19 cellular contexts compared by ENCODE assay signal in genomic region chr10:37381271-37381670, GRCh38.
DNase-seq lines count a peak whose midpoint lies in the region; ATAC-seq and TF ChIP-seq lines count a peak whose summit lies in the region.
"Had no signal": no experiment of that assay in that cellular context is flagged by ENCODE, and none has a peak within 500 bp of the region (broad histone marks: within the 10 kb centered on the region; RNA-seq: fewer than 3 reads in every experiment).

No MANE protein-coding gene starts in this region.

- no peak for TF ChIP-seq POLR2A in right lobe of liver (IDR thresholded peaks at IDR 0.05)

- H3K27ac Mint-ChIP-seq in endothelial cell (ENCODE audit: unreplicated experiment) = no peak overlapping the region
- H3K27ac Mint-ChIP-seq: CD14-positive monocyte; CD4-positive, alpha-beta memory T cell; CD4-positive, CD25-positive, alpha-beta regulatory T cell; CD8-positive, alpha-beta memory T cell had no signal

- H3K36me3 Mint-ChIP-seq in endothelial cell (ENCODE audit: low read depth, unreplicated experiment) = peaks cover 13% of the 10 kb centered on the region
- H3K36me3 Mint-ChIP-seq: CD14-positive monocyte; CD4-positive, alpha-beta memory T cell; CD4-positive, CD25-positive, alpha-beta regulatory T cell; CD8-positive, alpha-beta memory T cell had no signal

- WGBS in right lobe of liver (ENCODE audit: insufficient coverage, low coverage, low lambda C conversion rate, missing lambda C conversion rate) = 41% methylated on average over 3 of the region's 3 CpGs

- H3K27ac ChIP-seq in RWPE2 (ENCODE audit: poor library complexity, severe bottlenecking) = peak overlapping the region; percentile 68
- peak overlapping the region; percentile 68 for H3K27ac ChIP-seq in epithelial cell of prostate
- no peak overlapping the region for H3K27ac ChIP-seq in right lobe of liver
- H3K27ac ChIP-seq: BLaER1 had no signal

- peak overlapping the region; percentile 34 for H3K4me3 Mint-ChIP-seq in endothelial cell (ENCODE audit: unreplicated experiment)
- H3K4me3 Mint-ChIP-seq: CD14-positive monocyte; CD4-positive, alpha-beta memory T cell; CD4-positive, CD25-positive, alpha-beta regulatory T cell; CD8-positive, alpha-beta memory T cell had no signal

- H3K27me3 Mint-ChIP-seq in endothelial cell (ENCODE audit: unreplicated experiment) = peaks cover 3% of the 10 kb centered on the region
- H3K27me3 Mint-ChIP-seq: CD4-positive, alpha-beta memory T cell; CD4-positive, CD25-positive, alpha-beta regulatory T cell; CD8-positive, alpha-beta memory T cell had no signal

- intact Hi-C loops in right lobe of liver (cut with DNase I) = no loop called here

- no peak for ATAC-seq in RWPE2 (ENCODE audit: low read depth)
- ATAC-seq in left lobe of liver = no peak
- no peak for ATAC-seq in right lobe of liver

- H3K4me1 ChIP-seq in RWPE2 (ENCODE audit: insufficient read depth, poor library complexity, severe bottlenecking) = peaks cover 12% of the 10 kb centered on the region
- H3K4me1 ChIP-seq in right lobe of liver = no peaks in the 10 kb centered on the region
- H3K4me1 ChIP-seq: BE2C had no signal

- no peak for DNase-seq in RWPE2 (ENCODE audit: low spot score)
- no peak for DNase-seq in endothelial cell (ENCODE audit: low spot score)
- DNase-seq in epithelial cell of prostate (ENCODE audit: low read depth, low spot score) = peak; percentile 50
- no peak for DNase-seq in left lobe of liver (ENCODE audit: low spot score)
- no peak for DNase-seq in hepatic stellate cell (ENCODE audit: low spot score)
- no peak for DNase-seq in right lobe of liver
- DNase-seq: 8988T; ACHN; BE2C; C1 segment of cervical spinal cord; CD4-positive, alpha-beta memory T cell; CD4-positive, CD25-positive, alpha-beta regulatory T cell; CD8-positive, alpha-beta memory T cell; COR-L47; DMS 273 treated with DMSO at 0.1 percent for 48 hours; DMS79 treated with DMSO at 0.1 percent for 48 hours; GF-D8 had no signal

- H3K9me3 ChIP-seq in RWPE2 (ENCODE audit: severe bottlenecking) (no peaks in the 10 kb centered on the region), right lobe of liver (no peaks in the 10 kb centered on the region)
- H3K9me3 ChIP-seq: BE2C, BLaER1 had no signal

- no peak overlapping the region for H3K4me3 ChIP-seq in RWPE2 (ENCODE audit: severe bottlenecking)
- no peak overlapping the region for H3K4me3 ChIP-seq in right lobe of liver
- H3K4me3 ChIP-seq: BLaER1 had no signal

- H3K27me3 ChIP-seq in RWPE2 (ENCODE audit: insufficient read depth, poor library complexity, severe bottlenecking) (no peaks in the 10 kb centered on the region), right lobe of liver (no peaks in the 10 kb centered on the region)
- H3K27me3 ChIP-seq: BE2C, BLaER1 had no signal

- TF ChIP-seq CTCF in RWPE2 (IDR thresholded peaks at IDR 0.05; ENCODE audit: poor library complexity, severe bottlenecking) = no peak
- TF ChIP-seq CTCF in endothelial cell (IDR thresholded peaks at IDR 0.05; ENCODE audit: unreplicated experiment) = no peak
- no peak for TF ChIP-seq CTCF in right lobe of liver (IDR thresholded peaks at IDR 0.05)

- H3K4me1 Mint-ChIP-seq in endothelial cell (ENCODE audit: unreplicated experiment) = no peaks in the 10 kb centered on the region
- H3K4me1 Mint-ChIP-seq: CD14-positive monocyte; CD4-positive, alpha-beta memory T cell; CD4-positive, CD25-positive, alpha-beta regulatory T cell; CD8-positive, alpha-beta memory T cell had no signal

- peaks cover 43% of the 10 kb centered on the region for H3K9me3 Mint-ChIP-seq in endothelial cell (ENCODE audit: unreplicated experiment)

- no peaks in the 10 kb centered on the region for H3K36me3 ChIP-seq in RWPE2 (ENCODE audit: low read depth)
- H3K36me3 ChIP-seq in right lobe of liver = peaks cover 0 to 2% (median 0%) of the 10 kb centered on the region in 4 donors
- H3K36me3 ChIP-seq: BE2C, BLaER1 had no signal

Comparison
In these comparisons a context has a peak if more than half of its experiments do, and no peak if none do; other contexts are left out.
1. H3K27ac ChIP-seq: peak in RWPE2 (single experiment) and epithelial cell of prostate (single experiment); none in right lobe of liver (0 of 3).